ENCODE assay signal across 11 cellular contexts in genomic region chr13:50589139-50589538, GRCh38.
DNase-seq lines count a peak whose midpoint lies in the region; ATAC-seq, FAIRE-seq and TF ChIP-seq lines count a peak whose summit lies in the region.
"Had no signal": no experiment of that assay in that cellular context is flagged by ENCODE, and none has a peak within 500 bp of the region (broad histone marks: within the 10 kb centered on the region; RNA-seq: fewer than 3 reads in every experiment).

No MANE protein-coding gene starts in this region.

- DNase-seq in G401 (ENCODE audit: low spot score) (peak; percentile 56), K562 (ENCODE audit: extremely low read depth in 1 of 4, low spot score in 3 of 4) (no peak), osteoblast (ENCODE audit: insufficient read length, low spot score, missing footprints) (peak; percentile 85), cerebellar nuclear complex (lab: John Stamatoyannopoulos, UW) (no peak), esophagus muscularis mucosa (ENCODE audit: extremely low spot score) (no peak)
- no peak for DNase-seq in activated naive CD4-positive, alpha-beta T cell treated with anti-CD3 and anti-CD28 coated beads, Interleukin-2, amount 10 ng/mL, durations not matched to agents 7 days and 5 days
- DNase-seq: NCI-H446 had no signal

- no peaks in the 10 kb centered on the region for H3K36me3 ChIP-seq in Loucy (ENCODE audit: insufficient read depth, low read length)
- no peaks in the 10 kb centered on the region for H3K36me3 ChIP-seq in K562 (ENCODE audit: control insufficient read depth, insufficient read depth, low read length)
- H3K36me3 ChIP-seq in osteoblast (ENCODE audit: insufficient read depth, low read length) = no peaks in the 10 kb centered on the region
- H3K36me3 ChIP-seq in esophagus muscularis mucosa = no peaks in the 10 kb centered on the region

- H3K9ac ChIP-seq in Loucy (ENCODE audit: low read depth, low read length, poor library complexity, severe bottlenecking) = peak overlapping the region; percentile 35
- H3K9ac ChIP-seq in K562 (ENCODE audit: insufficient read depth in 1 of 2, low read depth in 2 of 2, low read length in 2 of 2) = no peak overlapping the region

- H3K4me2 ChIP-seq in Loucy (ENCODE audit: low read depth, low read length, poor library complexity, severe bottlenecking) (peak overlapping the region; percentile 57), K562 (ENCODE audit: insufficient read depth, low read length) (no peak overlapping the region), osteoblast (ENCODE audit: insufficient read depth, low read length) (peak overlapping the region; percentile 25)

- H2AFZ ChIP-seq in Loucy (ENCODE audit: low read length) = no peak overlapping the region
- no peak overlapping the region for H2AFZ ChIP-seq in K562 (ENCODE audit: low read depth, low read length)
- H2AFZ ChIP-seq in osteoblast (ENCODE audit: low read length) = no peak overlapping the region

- no TSS peak for BruUV-seq in K562 (replicated peaks; lab: Mats Ljungman, UMichigan)

- in situ Hi-C loops in G401 (cut with HindIII; ENCODE audit: low sequenced_read_pairs) = no loop called here
- in situ Hi-C loops in K562 (cut with MboI) = no loop called here

- H3K4me1 ChIP-seq in Loucy (ENCODE audit: insufficient read depth, low read length, poor library complexity, severe bottlenecking) (peaks cover 81% of the 10 kb centered on the region), K562 (replicated peaks in 1 of 2; ENCODE audit: control insufficient read depth in 2 of 2, insufficient read depth in 2 of 2, low read length in 2 of 2) (peaks cover 0 to 2% of the 10 kb centered on the region in 2 experiments; a peak in 1 of 5 replicates), osteoblast (ENCODE audit: insufficient read depth, low read length) (peaks cover 51% of the 10 kb centered on the region), esophagus muscularis mucosa (peaks cover under 1 to 7% (median 4%) of the 10 kb centered on the region in 4 donors)

- no peak overlapping the region for H3K4me3 Mint-ChIP-seq in activated naive CD4-positive, alpha-beta T cell treated with anti-CD3 and anti-CD28 coated beads, Interleukin-2, amount 10 ng/mL, durations not matched to agents 7 days and 5 days

- peaks cover 15% of the 10 kb centered on the region; the same call in 1 of the 2 replicates for H3K79me2 ChIP-seq in Loucy (ENCODE audit: insufficient read depth, low read length)
- H3K79me2 ChIP-seq in K562 (ENCODE audit: control insufficient read depth, insufficient read depth, low read length) = no peaks in the 10 kb centered on the region
- H3K79me2 ChIP-seq in osteoblast (ENCODE audit: insufficient read depth, low read length) = no peaks in the 10 kb centered on the region

- H3K9me3 ChIP-seq in Loucy (ENCODE audit: insufficient read depth, low read depth, low read length) = no peaks in the 10 kb centered on the region
- H3K9me3 ChIP-seq in K562 (replicated peaks; ENCODE audit: control insufficient read depth, insufficient read depth, low read depth, low read length) = no peaks in the 10 kb centered on the region
- H3K9me3 ChIP-seq in osteoblast (ENCODE audit: low read depth, low read length) = no peaks in the 10 kb centered on the region
- no peaks in the 10 kb centered on the region for H3K9me3 ChIP-seq in esophagus muscularis mucosa

- H3K4me3 ChIP-seq in Loucy (ENCODE audit: low read length, poor library complexity, severe bottlenecking) (peak overlapping the region; percentile 16), K562 (no peak overlapping the region), osteoblast (ENCODE audit: insufficient read depth, low read length) (no peak overlapping the region), esophagus muscularis mucosa (no peak overlapping the region)

- no peaks in the 10 kb centered on the region for H3K9me2 ChIP-seq in Loucy (replicated peaks; ENCODE audit: low read depth, low read length)

- TF ChIP-seq RAD21 in K562 (CRISPR knock-in tag; conservative IDR thresholded peaks at IDR 0.05 in 1 of 2, IDR thresholded peaks at IDR 0.05 in 1 of 2) = no peak

- no peak for FAIRE-seq in K562 (lab: Jason Lieb, UNC)
- FAIRE-seq: GM12892 had no signal

- no peaks in the 10 kb centered on the region for H3K9me1 ChIP-seq in K562 (ENCODE audit: control insufficient read depth, insufficient read depth, low read length)

- no peaks in the 10 kb centered on the region for H3K27me3 Mint-ChIP-seq in activated naive CD4-positive, alpha-beta T cell treated with anti-CD3 and anti-CD28 coated beads, Interleukin-2, amount 10 ng/mL, durations not matched to agents 7 days and 5 days

- H3K27me3 ChIP-seq in Loucy (ENCODE audit: insufficient read depth, low read length, poor library complexity, severe bottlenecking) (no peaks in the 10 kb centered on the region), K562 (ENCODE audit: control insufficient read depth in 2 of 2, insufficient read depth in 2 of 2, low read length in 2 of 2) (no peaks in the 10 kb centered on the region), osteoblast (ENCODE audit: insufficient read depth, low read length) (no peaks in the 10 kb centered on the region), esophagus muscularis mucosa (no peaks in the 10 kb centered on the region)

- H3K27ac ChIP-seq in K562 (ENCODE audit: extremely low read depth, low read depth, low read length) = no peak overlapping the region
- H3K27ac ChIP-seq in osteoblast (ENCODE audit: low read depth, low read length) = peak overlapping the region; percentile 91
- no peak overlapping the region for H3K27ac ChIP-seq in esophagus muscularis mucosa (replicated peaks in 1 of 4)

- no peak for ATAC-seq in K562
- no peak for ATAC-seq in HG02840 (IDR thresholded peaks at IDR 0.05; ENCODE audit: low FRiP score, unreplicated experiment)

- H4K20me1 ChIP-seq in Loucy (ENCODE audit: insufficient read depth, low read length, poor library complexity, severe bottlenecking) (no peaks in the 10 kb centered on the region), K562 (replicated peaks; ENCODE audit: control insufficient read depth, insufficient read depth, low read length) (no peaks in the 10 kb centered on the region), osteoblast (ENCODE audit: insufficient read depth, low read length) (no peaks in the 10 kb centered on the region)

- no peaks in the 10 kb centered on the region for H3K9me3 Mint-ChIP-seq in activated naive CD4-positive, alpha-beta T cell treated with anti-CD3 and anti-CD28 coated beads, Interleukin-2, amount 10 ng/mL, durations not matched to agents 7 days and 5 days
- H3K9me3 Mint-ChIP-seq: activated naive CD4-positive, alpha-beta T cell treated with anti-CD3 and anti-CD28 coated beads, Interleukin-2, amount 50 U/mL, for 72 hours had no signal

- POLR2A ChIA-PET in K562 (lab: Yijun Ruan, JAX) = no interaction called here

- intact Hi-C loops in K562 (cut with micrococcal nuclease) = no loop called here
- intact Hi-C loops in esophagus muscularis mucosa (cut with DNase I) = no loop called here

- TF ChIP-seq POLR2A in K562 (conservative IDR thresholded peaks at IDR 0.05) (no peak), esophagus muscularis mucosa (IDR thresholded peaks at IDR 0.05; ENCODE audit: low read depth) (no peak)

- CTCF ChIA-PET in K562 (lab: Yijun Ruan, JAX; ENCODE audit: low intra/inter-chr PET ratio) = no interaction called here
- CTCF ChIA-PET in activated naive CD4-positive, alpha-beta T cell treated with anti-CD3 and anti-CD28 coated beads, Interleukin-2, amount 10 ng/mL, durations not matched to agents 7 days and 5 days (lab: Charles Lee) = interaction anchor here (1.1 kb wide), 1 partner anchor 212 kb away, joined by 6 read pairs; no protein-coding TSS in a partner anchor

- TF ChIP-seq CTCF in Loucy (conservative IDR thresholded peaks at IDR 0.05; ENCODE audit: low read length) (no peak), K562 (IDR thresholded peaks at IDR 0.05 in 2 of 3, conservative IDR thresholded peaks at IDR 0.05 in 1 of 3; ENCODE audit: insufficient read depth in 2 of 3, low read depth in 1 of 3, low read length in 3 of 3) (no peak), osteoblast (IDR thresholded peaks at IDR 0.05; ENCODE audit: extremely low read depth, low read depth, low read length) (no peak), esophagus muscularis mucosa (IDR thresholded peaks at IDR 0.05) (no peak)

- no peaks in the 10 kb centered on the region for H3K36me3 Mint-ChIP-seq in activated naive CD4-positive, alpha-beta T cell treated with anti-CD3 and anti-CD28 coated beads, Interleukin-2, amount 10 ng/mL, durations not matched to agents 7 days and 5 days
- H3K36me3 Mint-ChIP-seq: activated naive CD4-positive, alpha-beta T cell treated with anti-CD3 and anti-CD28 coated beads, Interleukin-2, amount 50 U/mL, for 72 hours had no signal

- H3F3A ChIP-seq in Loucy (ENCODE audit: low read depth) = peaks cover 15% of the 10 kb centered on the region; the same call in 1 of the 2 replicates

- H3K4me1 Mint-ChIP-seq in activated naive CD4-positive, alpha-beta T cell treated with anti-CD3 and anti-CD28 coated beads, Interleukin-2, amount 10 ng/mL, durations not matched to agents 7 days and 5 days = peaks cover 15% of the 10 kb centered on the region

- TF ChIP-seq EP300 in K562 (IDR thresholded peaks at IDR 0.05; ENCODE audit: low read length) (no peak), esophagus muscularis mucosa (IDR thresholded peaks at IDR 0.05) (no peak)

- H3K27ac Mint-ChIP-seq in activated naive CD4-positive, alpha-beta T cell treated with anti-CD3 and anti-CD28 coated beads, Interleukin-2, amount 10 ng/mL, durations not matched to agents 7 days and 5 days = no peak overlapping the region
- H3K27ac Mint-ChIP-seq: activated naive CD4-positive, alpha-beta T cell treated with anti-CD3 and anti-CD28 coated beads, Interleukin-2, amount 50 U/mL, for 72 hours had no signal

TF ChIP-seq in K562, 482 proteins besides CTCF, POLR2A, EP300 and RAD21:
- TF ChIP-seq ZBTB33 (CRISPR knock-in tag; IDR thresholded peaks at IDR 0.05) = no peak
- peak; percentile 34 for TF ChIP-seq MEIS2 (IDR thresholded peaks at IDR 0.05; ENCODE audit: partially characterized antibody)
- TF ChIP-seq FOSL1 (tag; conservative IDR thresholded peaks at IDR 0.05) = 0 out of 2 replicates have a peak, but pooled peaks have one; percentile 36
- no peak for TF ChIP-seq STAG1 (CRISPR knock-in tag; IDR thresholded peaks at IDR 0.05; ENCODE audit: borderline replicate concordance)

Comparison
In these comparisons a context has a peak if more than half of its experiments do, and no peak if none do; other contexts are left out.
1. DNase-seq: peak in G401 (single experiment) and osteoblast (single experiment); none in K562 (0 of 4), cerebellar nuclear complex (0 of 2), esophagus muscularis mucosa (single experiment) and activated naive CD4-positive, alpha-beta T cell treated with anti-CD3 and anti-CD28 coated beads, Interleukin-2, amount 10 ng/mL, durations not matched to agents 7 days and 5 days (single experiment).